21 cellular contexts compared by ENCODE assay signal in the genomic region with DNA sequence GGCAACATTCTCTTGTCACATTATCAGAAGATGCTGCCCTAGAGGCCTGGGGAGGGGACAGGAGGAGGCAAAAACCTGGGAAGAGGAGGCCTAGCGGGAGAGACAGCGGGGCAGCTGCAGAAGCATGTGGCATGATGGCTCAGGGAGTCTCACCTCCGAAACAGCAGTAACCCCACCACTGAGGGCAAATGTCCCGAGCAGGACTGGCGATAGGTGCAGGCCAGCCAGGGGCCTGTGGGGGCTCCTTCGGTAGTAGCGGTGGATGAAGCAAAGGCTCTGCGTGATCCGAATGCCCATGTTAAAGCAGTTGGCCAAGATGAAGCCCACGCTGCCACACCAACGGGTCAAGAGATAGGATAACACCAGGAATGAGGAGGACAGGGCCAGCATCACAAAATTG.
"Had no signal": no experiment of that assay in that cellular context is flagged by ENCODE, and none has a peak within 500 bp of the region (broad histone marks: within the 10 kb centered on the region; RNA-seq: fewer than 3 reads in every experiment).

No MANE protein-coding gene starts in this region.

- H3K9ac ChIP-seq: parathyroid adenoma had no signal

- H3K4me2 ChIP-seq: hepatocyte had no signal

- H3K9me3 ChIP-seq: esophagus muscularis mucosa, gastroesophageal sphincter, heart left ventricle, prostate gland, right atrium auricular region, sigmoid colon, stomach, thyroid gland, vagina had no signal

- H3K27me3 ChIP-seq: esophagus muscularis mucosa, foreskin keratinocyte, gastroesophageal sphincter, heart left ventricle, hepatocyte, right atrium auricular region, sigmoid colon, stomach, thyroid gland, vagina had no signal

- H3K4me3 ChIP-seq: esophagus muscularis mucosa, gastroesophageal sphincter, heart left ventricle, hepatocyte, lung, prostate gland, right atrium auricular region, sigmoid colon, stomach, thyroid gland, vagina had no signal

- H3K4me1 Mint-ChIP-seq: memory B cell, neural crest cell had no signal

- H3K27me3 Mint-ChIP-seq: memory B cell; natural killer cell treated with Interleukin-12 subunit alpha and Interleukin-12 subunit beta and Interleukin-15 and Interleukin-18, amount 100 ng/mL, for 72 hours had no signal

- H3K4me1 ChIP-seq: foreskin keratinocyte, gastroesophageal sphincter, parathyroid adenoma, prostate gland, sigmoid colon, stomach, thyroid gland had no signal

- H3K27ac ChIP-seq: esophagus muscularis mucosa, foreskin keratinocyte, gastroesophageal sphincter, heart left ventricle, hepatocyte, parathyroid adenoma, prostate gland, sigmoid colon, stomach, thyroid gland, vagina had no signal

- H3K27ac Mint-ChIP-seq: memory B cell; natural killer cell treated with Interleukin-12 subunit alpha and Interleukin-12 subunit beta and Interleukin-15 and Interleukin-18, amount 100 ng/mL, for 72 hours had no signal

- DNase-seq: effector memory CD4-positive, alpha-beta T cell; foreskin keratinocyte; heart left ventricle; kidney; sigmoid colon; stimulated activated CD4-positive, alpha-beta T cell treated with anti-CD3 and anti-CD28 coated beads, Interleukin-4, amount 100 ng/mL, for 4 hours; stimulated activated naive CD4-positive, alpha-beta T cell treated with Interleukin-2 at 50 U/mL for 16 hours; stomach; thyroid gland; trophoblast cell had no signal

- H3K36me3 Mint-ChIP-seq: natural killer cell treated with Interleukin-12 subunit alpha and Interleukin-12 subunit beta and Interleukin-15 and Interleukin-18, amount 100 ng/mL, for 72 hours had no signal

- H3K9me3 Mint-ChIP-seq: memory B cell; natural killer cell treated with Interleukin-12 subunit alpha and Interleukin-12 subunit beta and Interleukin-15 and Interleukin-18, amount 100 ng/mL, for 72 hours; neural crest cell had no signal

- H3K4me3 Mint-ChIP-seq: memory B cell; natural killer cell treated with Interleukin-12 subunit alpha and Interleukin-12 subunit beta and Interleukin-15 and Interleukin-18, amount 100 ng/mL, for 72 hours; neural crest cell had no signal

- ATAC-seq: foreskin keratinocyte; gastroesophageal sphincter; heart left ventricle; natural killer cell treated with Interleukin-12 subunit alpha and Interleukin-12 subunit beta and Interleukin-15 and Interleukin-18, amount 100 ng/mL, for 72 hours had no signal

- H2AFZ ChIP-seq: hepatocyte, parathyroid adenoma had no signal
